In the genomic region with DNA sequence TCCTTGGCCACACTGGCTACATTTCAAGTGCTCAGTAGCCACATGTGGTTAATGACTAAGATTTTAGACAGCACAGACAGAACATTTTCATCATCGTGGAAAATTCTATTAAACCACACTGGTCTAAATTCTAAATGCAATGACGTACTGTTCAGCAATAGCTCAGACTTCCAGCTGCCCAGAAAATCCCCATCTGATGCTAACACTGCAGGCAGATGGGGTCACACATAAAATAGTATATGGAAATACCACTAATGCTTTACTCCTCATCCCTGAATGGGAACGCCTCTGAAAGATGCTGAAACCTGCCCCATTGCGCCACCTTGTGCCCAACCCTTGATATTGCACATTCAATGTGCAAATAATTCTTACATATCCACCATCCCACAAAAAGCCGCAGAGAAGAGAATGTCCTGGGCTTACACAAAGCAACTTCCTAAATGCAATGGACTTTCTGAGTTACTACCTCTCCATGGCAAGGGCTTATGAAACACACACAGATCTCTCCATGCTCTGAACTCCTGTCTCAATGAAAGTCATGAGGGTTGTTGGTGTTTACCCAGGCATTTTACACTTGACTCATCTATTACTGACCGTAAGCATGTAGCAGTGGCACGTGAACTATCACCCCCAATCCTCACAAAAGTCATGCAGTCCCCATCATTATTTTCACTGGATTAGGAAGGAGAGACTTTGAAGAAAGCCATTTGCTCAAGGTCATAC, we compare ENCODE assay signal across 8 cellular contexts. TPM values are rescaled to one million over a fixed set of nuclear protein-coding genes. Genes with fewer than 3 reads are reported as not detected.
DNase-seq lines count a peak whose midpoint lies in the region; ATAC-seq and TF ChIP-seq lines count a peak whose summit lies in the region.

No MANE protein-coding gene starts in this region.

- H3K4me1 ChIP-seq in HEK293 (ENCODE audit: control insufficient read depth, insufficient read depth, low read length) = no peaks in the 10 kb centered on the region
- no peaks in the 10 kb centered on the region for H3K4me1 ChIP-seq in lower lobe of right lung

- H3K27me3 ChIP-seq in lower lobe of right lung (ENCODE audit: low read depth) = no peaks in the 10 kb centered on the region

- ATAC-seq in lower lobe of right lung = peak; percentile 84 to 88
- ATAC-seq in HG02840 (IDR thresholded peaks at IDR 0.05; ENCODE audit: low FRiP score, unreplicated experiment) = no peak

- CTCF ChIA-PET in HEK293 (lab: Yijun Ruan, JAX) = interaction anchor here (0.6 to 6.6 kb wide), 25 partner anchors 8 to 476 kb away, joined by 3 to 79 read pairs (median 4); no protein-coding TSS in a partner anchor

- H3K36me3 ChIP-seq in HEK293 (ENCODE audit: control insufficient read depth in 2 of 2, insufficient read depth in 1 of 2, low read length in 2 of 2) (no peaks in the 10 kb centered on the region), lower lobe of right lung (no peaks in the 10 kb centered on the region)

- TF ChIP-seq CTCF in HEK293 (tag by site-specific recombination; IDR thresholded peaks at IDR 0.05) = peak; percentile 63
- peak; percentile 84 for TF ChIP-seq CTCF in lower lobe of right lung (IDR thresholded peaks at IDR 0.05)

- H3K27ac ChIP-seq in HEK293 (ENCODE audit: extremely low read depth, low read depth, low read length) (no peak overlapping the region), lower lobe of right lung (no peak overlapping the region)

- POLR2A ChIA-PET in HEK293 (lab: Yijun Ruan, JAX) = no interaction called here

- H3K9me3 ChIP-seq in HEK293 (ENCODE audit: control insufficient read depth, insufficient read depth, low read depth, low read length) (no peaks in the 10 kb centered on the region), lower lobe of right lung (no peaks in the 10 kb centered on the region)

- DNase-seq in DMS153 (lab: John Stamatoyannopoulos, UW) (peak; percentile 74), NCI-H226 (peak; percentile 72), dermis blood vessel endothelial cell (peak; percentile 76), lower lobe of right lung (peak; percentile 74)
- peak; percentile 57 for DNase-seq in activated CD4-positive, CD25-positive, alpha-beta regulatory T cell treated with anti-CD3 and anti-CD28 coated beads, Interleukin-2, amount 50 U/mL, for 72 hours
- DNase-seq in stimulated activated CD4-positive, alpha-beta T cell treated with anti-CD3 and anti-CD28 coated beads, TNF-alpha, amount 100 ng/mL, for 48 hours (ENCODE audit: low read depth in 3 of 3) = peak; percentile 14 to 49 (median 42)

- H3K4me3 ChIP-seq in HEK293 (ENCODE audit: low read depth, low read length) (no peak overlapping the region), lower lobe of right lung (no peak overlapping the region)

- intact Hi-C loops in lower lobe of right lung (cut with DNase I) = no loop called here

TF ChIP-seq in HEK293, 187 proteins besides CTCF, POLR2A, EP300 and RAD21:
- no peak for TF ChIP-seq ZNF416 (tag by site-specific recombination; IDR thresholded peaks at IDR 0.05)
- TF ChIP-seq ZNF654 (tag by site-specific recombination; IDR thresholded peaks at IDR 0.05; ENCODE audit: low read depth) = peak; percentile 67
- TF ChIP-seq ZNF747 (tag by site-specific recombination; IDR thresholded peaks at IDR 0.05) = no peak
- no peak for TF ChIP-seq ZFP37 (tag by site-specific recombination; IDR thresholded peaks at IDR 0.05)
- no peak for TF ChIP-seq ZSCAN16 (tag by site-specific recombination; IDR thresholded peaks at IDR 0.05)
- no peak for TF ChIP-seq ZNF10 (tag by site-specific recombination; IDR thresholded peaks at IDR 0.05)
- TF ChIP-seq ZNF37A (tag by site-specific recombination; IDR thresholded peaks at IDR 0.05) = no peak
- TF ChIP-seq ZNF514 (tag by site-specific recombination; IDR thresholded peaks at IDR 0.05) = no peak
- no peak for TF ChIP-seq ZNF544 (tag by site-specific recombination; IDR thresholded peaks at IDR 0.05)
- TF ChIP-seq GLI2 (tag by site-specific recombination; IDR thresholded peaks at IDR 0.05; ENCODE audit: borderline replicate concordance, low read depth) = no peak
- peak; percentile 66; the same call in 1 of the 2 replicates for TF ChIP-seq ZNF2 (tag by site-specific recombination; IDR thresholded peaks at IDR 0.05)
- TF ChIP-seq ZNF223 (tag by site-specific recombination; IDR thresholded peaks at IDR 0.05) = no peak
- TF ChIP-seq ZNF274 (IDR thresholded peaks at IDR 0.05; ENCODE audit: low read length) = no peak
- TF ChIP-seq ZNF274 (tag by site-specific recombination; IDR thresholded peaks at IDR 0.05; ENCODE audit: borderline replicate concordance) = no peak

RNA-seq across cellular contexts. Expression of a gene that starts 20.3 kb away (rescaled TPM):
- 0.05 TPM in 1 of 2 replicates, not detected in the other for total RNA-seq in dermis blood vessel endothelial cell
- 8.2 TPM for total RNA-seq in lower lobe of right lung
